ENCODE assay signal across 10 cellular contexts in the genomic region with DNA sequence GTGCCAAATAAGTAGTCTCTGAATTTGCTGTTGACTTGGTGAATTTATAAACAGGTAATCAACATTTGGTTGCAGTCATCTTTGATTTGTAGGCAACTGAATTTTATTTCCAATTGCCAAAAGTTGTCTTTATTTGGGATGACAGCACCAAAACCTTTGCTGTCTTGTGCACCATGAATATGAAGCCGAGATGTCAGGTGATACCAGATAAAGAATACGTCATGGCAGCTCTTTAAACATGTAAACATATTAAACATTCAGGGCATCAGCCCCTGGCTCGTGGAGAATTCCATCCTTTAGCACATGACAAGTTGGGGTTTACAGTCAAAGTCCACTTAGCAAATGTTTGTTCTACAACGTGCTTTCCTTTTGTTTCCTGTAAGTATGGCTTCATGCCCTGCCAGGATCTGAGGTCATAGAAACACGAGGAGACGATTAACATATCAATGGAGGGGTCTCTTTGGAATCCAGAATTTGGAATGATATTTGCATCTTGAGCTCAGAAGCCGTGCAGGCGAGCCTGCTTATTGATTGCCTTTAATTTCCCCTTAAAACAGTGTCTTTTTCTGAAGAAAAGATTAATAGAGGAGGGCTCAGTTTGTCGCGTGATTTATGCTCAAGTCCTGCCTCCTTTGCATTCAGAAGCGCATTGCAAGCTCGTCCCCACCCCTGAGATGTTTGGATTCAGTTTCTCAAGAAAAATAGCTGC.
DNase-seq lines count a peak whose midpoint lies in the region; ATAC-seq and TF ChIP-seq lines count a peak whose summit lies in the region.
"Had no signal": no experiment of that assay in that cellular context is flagged by ENCODE, and none has a peak within 500 bp of the region (broad histone marks: within the 10 kb centered on the region; RNA-seq: fewer than 3 reads in every experiment).

No MANE protein-coding gene starts in this region.

- no peak for ATAC-seq in activated CD4-positive, alpha-beta T cell treated with anti-CD3 and anti-CD28 coated beads for 36 hours
- ATAC-seq: heart left ventricle had no signal

- H3K27me3 Mint-ChIP-seq in Calu3 (ENCODE audit: unreplicated experiment) (no peaks in the 10 kb centered on the region), chondrocyte (ENCODE audit: low read depth) (no peaks in the 10 kb centered on the region), mesothelial cell of epicardium (ENCODE audit: low read depth) (no peaks in the 10 kb centered on the region), CD14-positive monocyte (ENCODE audit: low read depth in 3 of 3) (peaks cover 0 to 3% (median 0%) of the 10 kb centered on the region in 3 donors)
- H3K27me3 Mint-ChIP-seq in activated CD4-positive, alpha-beta T cell treated with anti-CD3 and anti-CD28 coated beads for 36 hours: no peaks in the 10 kb centered on the region

- intact Hi-C loops in Calu3 (cut with micrococcal nuclease; ENCODE audit: unreplicated experiment): loop anchor here (1.0 kb wide), 1 partner anchor 24 kb away; no protein-coding TSS in a partner anchor
- intact Hi-C loops in activated CD4-positive, alpha-beta T cell treated with anti-CD3 and anti-CD28 coated beads for 36 hours (cut with DNase I, micrococcal nuclease): no loop called here
- intact Hi-C loops in CD14-positive monocyte (cut with micrococcal nuclease): no loop called here

- no peaks in the 10 kb centered on the region for H3K36me3 Mint-ChIP-seq in Calu3 (ENCODE audit: insufficient read depth, unreplicated experiment)
- H3K36me3 Mint-ChIP-seq in chondrocyte (ENCODE audit: low read depth): no peaks in the 10 kb centered on the region
- H3K36me3 Mint-ChIP-seq in mesothelial cell of epicardium: no peaks in the 10 kb centered on the region
- H3K36me3 Mint-ChIP-seq in activated CD4-positive, alpha-beta T cell treated with anti-CD3 and anti-CD28 coated beads for 36 hours (ENCODE audit: low read depth): no peaks in the 10 kb centered on the region
- no peaks in the 10 kb centered on the region for H3K36me3 Mint-ChIP-seq in CD14-positive monocyte

- peak overlapping the region; percentile 50 for H3K27ac Mint-ChIP-seq in Calu3 (ENCODE audit: unreplicated experiment)
- peak overlapping the region; percentile 0 for H3K27ac Mint-ChIP-seq in chondrocyte (ENCODE audit: unreplicated experiment)
- peak overlapping the region; percentile 37 for H3K27ac Mint-ChIP-seq in mesothelial cell of epicardium
- no peak overlapping the region for H3K27ac Mint-ChIP-seq in activated CD4-positive, alpha-beta T cell treated with anti-CD3 and anti-CD28 coated beads for 36 hours
- H3K27ac Mint-ChIP-seq in CD14-positive monocyte: no peak overlapping the region

- no TSS peak for BruUV-seq in Calu3 (replicated peaks; lab: Mats Ljungman, UMichigan)

- TF ChIP-seq CTCF in Calu3 (IDR thresholded peaks at IDR 0.05; ENCODE audit: unreplicated experiment): no peak
- TF ChIP-seq CTCF in chondrocyte (IDR thresholded peaks at IDR 0.05): no peak
- TF ChIP-seq CTCF in mesothelial cell of epicardium (IDR thresholded peaks at IDR 0.05; ENCODE audit: unreplicated experiment): no peak
- TF ChIP-seq CTCF in CD14-positive monocyte (IDR thresholded peaks at IDR 0.05): no peak

- POLR2A ChIA-PET in activated CD4-positive, alpha-beta T cell treated with anti-CD3 and anti-CD28 coated beads for 36 hours (lab: Charles Lee): no interaction called here

- DNase-seq in Calu3: peak; percentile 54
- peak; percentile 88 for DNase-seq in NCI-H2107 treated with DMSO at 0.1 percent for 48 hours (lab: John Stamatoyannopoulos, UW; ENCODE audit: unreplicated experiment)
- DNase-seq in chondrocyte (ENCODE audit: low spot score): no peak
- DNase-seq in mesothelial cell of epicardium (ENCODE audit: low spot score in 2 of 2, unreplicated experiment in 2 of 2): no peak
- no peak for DNase-seq in kidney glomerular epithelial cell (lab: John Stamatoyannopoulos, UW)
- DNase-seq in cerebellar nuclear complex (lab: John Stamatoyannopoulos, UW): no peak
- no peak for DNase-seq in activated CD4-positive, alpha-beta T cell treated with anti-CD3 and anti-CD28 coated beads for 36 hours
- DNase-seq in CD14-positive monocyte (ENCODE audit: low spot score): no peak
- DNase-seq: heart left ventricle, NCI-H345 had no signal

- H3K9me3 Mint-ChIP-seq in Calu3 (ENCODE audit: low read depth, unreplicated experiment) (no peaks in the 10 kb centered on the region), chondrocyte (ENCODE audit: low read depth) (no peaks in the 10 kb centered on the region), mesothelial cell of epicardium (no peaks in the 10 kb centered on the region), CD14-positive monocyte (no peaks in the 10 kb centered on the region)
- no peaks in the 10 kb centered on the region for H3K9me3 Mint-ChIP-seq in activated CD4-positive, alpha-beta T cell treated with anti-CD3 and anti-CD28 coated beads for 36 hours (ENCODE audit: low read depth)

- peak overlapping the region; percentile 51 for H3K4me3 Mint-ChIP-seq in Calu3 (ENCODE audit: low read depth, unreplicated experiment)
- H3K4me3 Mint-ChIP-seq in chondrocyte (ENCODE audit: unreplicated experiment): no peak overlapping the region
- peak overlapping the region; percentile 10 for H3K4me3 Mint-ChIP-seq in mesothelial cell of epicardium
- no peak overlapping the region for H3K4me3 Mint-ChIP-seq in activated CD4-positive, alpha-beta T cell treated with anti-CD3 and anti-CD28 coated beads for 36 hours
- no peak overlapping the region for H3K4me3 Mint-ChIP-seq in CD14-positive monocyte

- peaks cover 26% of the 10 kb centered on the region for H3K4me1 Mint-ChIP-seq in Calu3 (ENCODE audit: low read depth, unreplicated experiment)
- peaks cover 18% of the 10 kb centered on the region for H3K4me1 Mint-ChIP-seq in chondrocyte (ENCODE audit: low read depth)
- peaks cover 20% of the 10 kb centered on the region for H3K4me1 Mint-ChIP-seq in mesothelial cell of epicardium
- H3K4me1 Mint-ChIP-seq in activated CD4-positive, alpha-beta T cell treated with anti-CD3 and anti-CD28 coated beads for 36 hours: peaks cover 4% of the 10 kb centered on the region
- peaks cover 11% of the 10 kb centered on the region for H3K4me1 Mint-ChIP-seq in CD14-positive monocyte

- CTCF ChIA-PET in Calu3 (lab: Charles Lee): interaction anchor here (0.7 to 1.6 kb wide), 7 partner anchors 23 to 176 kb away, joined by 3 to 10 read pairs (median 3); no protein-coding TSS in a partner anchor
- CTCF ChIA-PET in activated CD4-positive, alpha-beta T cell treated with anti-CD3 and anti-CD28 coated beads for 36 hours (lab: Charles Lee): interaction anchor here (0.6 to 1.6 kb wide), 6 partner anchors 10 to 610 kb away, joined by 3 to 5 read pairs (median 3); no protein-coding TSS in a partner anchor

Comparison
In these comparisons a context has a peak if more than half of its experiments do, and no peak if none do; other contexts are left out.
1. DNase-seq: peak in Calu3 (single experiment) and NCI-H2107 treated with DMSO at 0.1 percent for 48 hours (single experiment); none in chondrocyte (single experiment), mesothelial cell of epicardium (0 of 2), kidney glomerular epithelial cell (single experiment), cerebellar nuclear complex (0 of 2), activated CD4-positive, alpha-beta T cell treated with anti-CD3 and anti-CD28 coated beads for 36 hours (single experiment) and CD14-positive monocyte (single experiment).
2. H3K27ac Mint-ChIP-seq: peak in Calu3 (single experiment), chondrocyte (single experiment) and mesothelial cell of epicardium (single experiment); none in activated CD4-positive, alpha-beta T cell treated with anti-CD3 and anti-CD28 coated beads for 36 hours (single experiment) and CD14-positive monocyte (0 of 7).
3. H3K4me3 Mint-ChIP-seq: peak in Calu3 (single experiment) and mesothelial cell of epicardium (single experiment); none in chondrocyte (single experiment), activated CD4-positive, alpha-beta T cell treated with anti-CD3 and anti-CD28 coated beads for 36 hours (single experiment) and CD14-positive monocyte (0 of 2).